Comparison of ENCODE assay signal across 1 cellular context in genomic region chr4:6953751-6954380, GRCh38.
TF ChIP-seq lines count a peak whose summit lies in the region.

No MANE protein-coding gene starts in this region.

TF ChIP-seq in HepG2, 621 proteins besides CTCF, POLR2A, EP300 and RAD21:
- TF ChIP-seq THYN1 (CRISPR knock-in tag; IDR thresholded peaks at IDR 0.05; ENCODE audit: borderline replicate concordance, low read depth) (no peak), KDM2A (CRISPR knock-in tag; IDR thresholded peaks at IDR 0.05; ENCODE audit: borderline replicate concordance, low read depth) (peak; percentile 30; the same call in 1 of the 2 replicates), ZNF709 (CRISPR knock-in tag; IDR thresholded peaks at IDR 0.05) (no peak), NFKBIZ (CRISPR knock-in tag; IDR thresholded peaks at IDR 0.05) (peak; percentile 77; the same call in 1 of the 2 replicates), ZNF296 (CRISPR knock-in tag; conservative IDR thresholded peaks at IDR 0.05) (no peak), GABPB1 (CRISPR knock-in tag; IDR thresholded peaks at IDR 0.05) (peak; percentile 18; the same call in 1 of the 2 replicates), MATR3 (CRISPR knock-in tag; IDR thresholded peaks at IDR 0.05) (no peak), TOPORS (CRISPR knock-in tag; IDR thresholded peaks at IDR 0.05) (no peak), TGIF2 (CRISPR knock-in tag; IDR thresholded peaks at IDR 0.05) (peak; percentile 27; the same call in 1 of the 2 replicates), ZNF232 (CRISPR knock-in tag; IDR thresholded peaks at IDR 0.05; ENCODE audit: borderline replicate concordance) (no peak), PRDM10 (CRISPR knock-in tag; IDR thresholded peaks at IDR 0.05; ENCODE audit: low read depth) (0 out of 2 replicates have a peak, but pooled peaks have one; percentile 21), HIVEP1 (CRISPR knock-in tag; IDR thresholded peaks at IDR 0.05) (no peak), ARNT (IDR thresholded peaks at IDR 0.05) (no peak), ZNF335 (CRISPR knock-in tag; IDR thresholded peaks at IDR 0.05) (peak; percentile 45; the same call in 1 of the 2 replicates), ZNF350 (CRISPR knock-in tag; IDR thresholded peaks at IDR 0.05; ENCODE audit: borderline replicate concordance, low read depth) (no peak), ELF4 (CRISPR knock-in tag; IDR thresholded peaks at IDR 0.05; ENCODE audit: borderline replicate concordance) (no peak), TFDP1 (CRISPR knock-in tag; IDR thresholded peaks at IDR 0.05; ENCODE audit: borderline replicate concordance) (peak; percentile 28; the same call in 1 of the 2 replicates), ATF1 (CRISPR knock-in tag; IDR thresholded peaks at IDR 0.05) (no peak), CBX5 (CRISPR knock-in tag; IDR thresholded peaks at IDR 0.05; ENCODE audit: borderline replicate concordance) (peak; percentile 7; the same call in 1 of the 2 replicates), MAX (IDR thresholded peaks at IDR 0.05) (peak; percentile 65), MYNN (CRISPR knock-in tag; IDR thresholded peaks at IDR 0.05; ENCODE audit: low read depth) (peak; percentile 67; the same call in 1 of the 2 replicates), PATZ1 (CRISPR knock-in tag; IDR thresholded peaks at IDR 0.05) (no peak), TEAD3 (CRISPR knock-in tag; optimal IDR thresholded peaks at IDR 0.05; ENCODE audit: borderline replicate concordance) (peak; percentile 48), ZNF687 (CRISPR knock-in tag; IDR thresholded peaks at IDR 0.05) (peak; percentile 81), RARA (CRISPR knock-in tag; IDR thresholded peaks at IDR 0.05) (no peak)
